In genomic region chr3:5729852-5730251, GRCh38 we compare ENCODE assay signal across 1 cellular context.
TF ChIP-seq lines count a peak whose summit lies in the region.

No MANE protein-coding gene starts in this region.

TF ChIP-seq in H1, 55 proteins besides CTCF, POLR2A, EP300 and RAD21:
- TF ChIP-seq ATF2 (IDR thresholded peaks at IDR 0.05; ENCODE audit: low read length) (no peak), POLR2AphosphoS5 (IDR thresholded peaks at IDR 0.05; ENCODE audit: low read depth, low read length) (no peak), CBX5 (IDR thresholded peaks at IDR 0.05; ENCODE audit: low read depth, low read length) (no peak), KDM5A (IDR thresholded peaks at IDR 0.05; ENCODE audit: low read length) (no peak), CHD7 (IDR thresholded peaks at IDR 0.05; ENCODE audit: insufficient replicate concordance, low read length) (no peak), BRCA1 (IDR thresholded peaks at IDR 0.05; ENCODE audit: low read depth, low read length) (no peak)
